In the genomic region with DNA sequence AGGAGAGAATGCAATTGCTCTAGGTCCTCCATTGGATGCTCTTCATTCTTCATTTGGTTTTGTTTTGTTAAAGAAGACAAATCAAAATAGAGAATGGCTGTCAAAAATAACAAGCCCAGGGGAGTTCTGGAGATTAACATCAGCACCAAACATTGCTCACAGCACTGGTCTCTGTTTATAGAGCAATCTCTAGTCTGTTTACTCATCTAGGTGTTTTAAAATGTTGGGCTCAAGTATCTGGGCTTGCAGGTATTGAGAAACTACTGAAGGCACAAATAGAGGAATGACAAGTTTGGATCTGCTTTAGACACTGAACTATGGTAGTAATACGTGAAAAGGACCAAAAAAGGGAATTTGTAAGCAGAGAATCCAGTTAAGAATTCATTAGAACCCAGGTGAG, we compare ENCODE assay signal across 17 cellular contexts.
DNase-seq lines count a peak whose midpoint lies in the region; ATAC-seq, FAIRE-seq and TF ChIP-seq lines count a peak whose summit lies in the region.
"Had no signal": no experiment of that assay in that cellular context is flagged by ENCODE, and none has a peak within 500 bp of the region (broad histone marks: within the 10 kb centered on the region; RNA-seq: fewer than 3 reads in every experiment).

No MANE protein-coding gene starts in this region.

- no peaks in the 10 kb centered on the region for H3K27me3 Mint-ChIP-seq in dendritic cell treated with granulocyte-macrophage colony-stimulating factor and Interleukin-4, amounts not matched to agents 40 ng/mL and 50 ng/mL, for 4 days

- no peaks in the 10 kb centered on the region for H3K9me3 Mint-ChIP-seq in dendritic cell treated with granulocyte-macrophage colony-stimulating factor and Interleukin-4, amounts not matched to agents 40 ng/mL and 50 ng/mL, for 4 days
- H3K9me3 Mint-ChIP-seq: activated naive CD4-positive, alpha-beta T cell treated with anti-CD3 and anti-CD28 coated beads for 36 hours had no signal

- in situ Hi-C loops in HAP-1 (cut with MboI; ENCODE audit: low sequenced_read_pairs) = loop anchor here (5.0 kb wide), 1 partner anchor 82 kb away; no protein-coding TSS in a partner anchor

- FAIRE-seq in A549 (lab: Jason Lieb, UNC) = no peak
- no peak for FAIRE-seq in urothelium cell line (lab: Jason Lieb, UNC)
- FAIRE-seq: endometrium had no signal

- CTCF ChIA-PET in A549 (lab: Yijun Ruan, JAX) = interaction anchor here (1.0 to 1.7 kb wide), 4 partner anchors 14 to 151 kb away, joined by 3 to 6 read pairs (median 5); a partner anchor contains a TSS

- no peak for TF ChIP-seq CTCF in A549 (IDR thresholded peaks at IDR 0.05)

- peak overlapping the region; percentile 61 for H3K27ac Mint-ChIP-seq in dendritic cell treated with granulocyte-macrophage colony-stimulating factor and Interleukin-4, amounts not matched to agents 40 ng/mL and 50 ng/mL, for 4 days
- H3K27ac Mint-ChIP-seq: activated naive CD4-positive, alpha-beta T cell treated with anti-CD3 and anti-CD28 coated beads for 36 hours had no signal

- H3K27me3 ChIP-seq in HAP-1 (ENCODE audit: low read depth) = no peaks in the 10 kb centered on the region; the same call in 1 of the 2 replicates
- H3K27me3 ChIP-seq: cardiac muscle cell, vagina had no signal

- H3K4me1 Mint-ChIP-seq in dendritic cell treated with granulocyte-macrophage colony-stimulating factor and Interleukin-4, amounts not matched to agents 40 ng/mL and 50 ng/mL, for 4 days (ENCODE audit: low read depth) = peaks cover 74% of the 10 kb centered on the region

- no peak overlapping the region for H3K4me3 ChIP-seq in A549
- no peak overlapping the region for H3K4me3 ChIP-seq in HAP-1
- H3K4me3 ChIP-seq: cardiac muscle cell, vagina had no signal

- ATAC-seq in A549 = no peak
- ATAC-seq in GM18520 (IDR thresholded peaks at IDR 0.05; ENCODE audit: unreplicated experiment) = peak; percentile 0
- peak; percentile 4 for ATAC-seq in HG03159 (IDR thresholded peaks at IDR 0.05; ENCODE audit: unreplicated experiment)
- ATAC-seq in GM18873 (IDR thresholded peaks at IDR 0.05; ENCODE audit: low FRiP score, unreplicated experiment) = no peak

- 85% methylated on average over 1 of the region's 1 CpG for WGBS in A549 (ENCODE audit: missing lambda C conversion rate)

- H3K9me3 ChIP-seq in A549 (no peaks in the 10 kb centered on the region), HAP-1 (no peaks in the 10 kb centered on the region)
- H3K9me3 ChIP-seq: vagina had no signal

- TF ChIP-seq POLR2A in A549 (IDR thresholded peaks at IDR 0.05; ENCODE audit: low read length) = no peak

- POLR2A ChIA-PET in A549 (lab: Yijun Ruan, JAX) = interaction anchor here (2.4 kb wide), 1 partner anchor 80 kb away, joined by 34 read pairs; a partner anchor contains a TSS

- peak overlapping the region; percentile 54; the same call in 2 of the 3 replicates for H3K4me2 ChIP-seq in A549
- H3K4me2 ChIP-seq: KMS-11 had no signal

- H3K36me3 Mint-ChIP-seq in dendritic cell treated with granulocyte-macrophage colony-stimulating factor and Interleukin-4, amounts not matched to agents 40 ng/mL and 50 ng/mL, for 4 days (ENCODE audit: low read depth) = no peaks in the 10 kb centered on the region

- peak overlapping the region; percentile 87 to 91 for H3K27ac ChIP-seq in A549
- H3K27ac ChIP-seq: cardiac muscle cell, KMS-11, vagina had no signal

- H3K4me3 Mint-ChIP-seq in dendritic cell treated with granulocyte-macrophage colony-stimulating factor and Interleukin-4, amounts not matched to agents 40 ng/mL and 50 ng/mL, for 4 days = no peak overlapping the region
- H3K4me3 Mint-ChIP-seq: activated naive CD4-positive, alpha-beta T cell treated with anti-CD3 and anti-CD28 coated beads for 36 hours had no signal

- TF ChIP-seq EP300 in A549 (IDR thresholded peaks at IDR 0.05) = no peak

- no peaks in the 10 kb centered on the region for H3K36me3 ChIP-seq in HAP-1 (replicated peaks)
- H3K36me3 ChIP-seq: cardiac muscle cell, vagina had no signal

- DNase-seq in A549 (ENCODE audit: low read depth in 1 of 2, low spot score in 1 of 2) = no peak
- no peak for DNase-seq in urothelium cell line (ENCODE audit: low spot score)
- DNase-seq in NCI-H82 (lab: John Stamatoyannopoulos, UW) = no peak
- no peak for DNase-seq in HAP-1 (ENCODE audit: low spot score in 2 of 2)
- DNase-seq: activated CD8-positive, alpha-beta memory T cell treated with anti-CD3 and anti-CD28 coated beads for 24 hours; NCI-H187; NCI-H526 treated with DMSO at 0.1 percent for 48 hours; T-helper 9 cell had no signal

- intact Hi-C loops in dendritic cell treated with granulocyte-macrophage colony-stimulating factor and Interleukin-4, amounts not matched to agents 40 ng/mL and 50 ng/mL, for 4 days (cut with micrococcal nuclease) = loop anchor here (2.0 to 5.0 kb wide), 4 partner anchors 33 to 142 kb away; no protein-coding TSS in a partner anchor

- TF ChIP-seq RAD21 in A549 (conservative IDR thresholded peaks at IDR 0.05 in 1 of 2, IDR thresholded peaks at IDR 0.05 in 1 of 2) = no peak

- peaks cover 47% of the 10 kb centered on the region for H3K4me1 ChIP-seq in A549
- peaks cover 18% of the 10 kb centered on the region for H3K4me1 ChIP-seq in HAP-1

TF ChIP-seq in A549, 52 proteins besides CTCF, POLR2A, EP300 and RAD21:
- no peak for TF ChIP-seq RARB (CRISPR knock-in tag; IDR thresholded peaks at IDR 0.05)
- TF ChIP-seq KDM1A (IDR thresholded peaks at IDR 0.05; ENCODE audit: low read depth) = no peak
- TF ChIP-seq GATA3 (IDR thresholded peaks at IDR 0.05; ENCODE audit: borderline replicate concordance) = no peak
- no peak for TF ChIP-seq EHMT2 (IDR thresholded peaks at IDR 0.05; ENCODE audit: low read depth)

Comparison
In these comparisons a context has a peak if more than half of its experiments do, and no peak if none do; other contexts are left out.
1. ATAC-seq: peak in GM18520 (single experiment) and HG03159 (single experiment); none in A549 (0 of 2) and GM18873 (single experiment).